In genomic region chr5:54838843-54839242, GRCh38 we compare ENCODE assay signal across 27 cellular contexts.
DNase-seq lines count a peak whose midpoint lies in the region; ATAC-seq, FAIRE-seq and TF ChIP-seq lines count a peak whose summit lies in the region.
"Had no signal": no experiment of that assay in that cellular context is flagged by ENCODE, and none has a peak within 500 bp of the region (broad histone marks: within the 10 kb centered on the region; RNA-seq: fewer than 3 reads in every experiment).

No MANE protein-coding gene starts in this region.

- WGBS in liver, result 33% methylated on average over 1 of the region's 1 CpG
- 7% methylated on average over 1 of the region's 1 CpG for WGBS in HepG2 (ENCODE audit: low lambda C conversion rate)
- WGBS in hepatocyte (ENCODE audit: low lambda C conversion rate, missing lambda C conversion rate), result 32% methylated on average over 1 of the region's 1 CpG

- no peak overlapping the region for H2AFZ ChIP-seq in HepG2 (ENCODE audit: low read length)
- H2AFZ ChIP-seq in hepatocyte, result no peak overlapping the region
- H2AFZ ChIP-seq: GM23338 had no signal

- H3K36me3 ChIP-seq in liver (ENCODE audit: control insufficient read depth in 4 of 4, insufficient read depth in 3 of 4, low read depth in 1 of 4, low read length in 3 of 4), result no peaks in the 10 kb centered on the region
- H3K36me3 ChIP-seq in HepG2 (replicated peaks in 1 of 2; ENCODE audit: control insufficient read depth in 1 of 2, insufficient read depth in 2 of 2, low read length in 2 of 2), result no peaks in the 10 kb centered on the region
- H3K36me3 ChIP-seq in hepatocyte (replicated peaks; ENCODE audit: insufficient read depth, low read depth), result no peaks in the 10 kb centered on the region
- H3K36me3 ChIP-seq: colonic mucosa, pancreas, upper lobe of right lung had no signal

- TF ChIP-seq EP300 in HepG2 (IDR thresholded peaks at IDR 0.05; ENCODE audit: low read depth in 2 of 2, low read length in 2 of 2) (no peak), HepG2 (CRISPR knock-in tag; IDR thresholded peaks at IDR 0.05; ENCODE audit: borderline replicate concordance) (no peak)

- POLR2A ChIA-PET in HepG2 (lab: Yijun Ruan, JAX), result no interaction called here

- H4K20me1 ChIP-seq in HepG2 (ENCODE audit: insufficient read depth, low read length) (no peaks in the 10 kb centered on the region), hepatocyte (ENCODE audit: insufficient read depth, poor library complexity, severe bottlenecking) (no peaks in the 10 kb centered on the region)

- ATAC-seq in HepG2, result no peak
- ATAC-seq in GM19324 (IDR thresholded peaks at IDR 0.05; ENCODE audit: low FRiP score, unreplicated experiment), result no peak
- ATAC-seq: activated CD4-positive, CD25-positive, alpha-beta regulatory T cell treated with anti-CD3 and anti-CD28 coated beads, Interleukin-2, amount 50 U/mL, for 24 hours; GM23338; upper lobe of right lung had no signal

- H3K4me1 ChIP-seq in liver (ENCODE audit: control insufficient read depth in 4 of 4, insufficient read depth in 4 of 4, low read length in 3 of 4), result peaks cover 6 to 36% (median 27%) of the 10 kb centered on the region in 4 donors
- no peaks in the 10 kb centered on the region for H3K4me1 ChIP-seq in HepG2 (ENCODE audit: insufficient read depth, low read length)
- H3K4me1 ChIP-seq in hepatocyte (ENCODE audit: insufficient read depth), result peaks cover 22% of the 10 kb centered on the region
- H3K4me1 ChIP-seq: colonic mucosa had no signal

- DNase-seq in DMS 273 (lab: John Stamatoyannopoulos, UW; ENCODE audit: unreplicated experiment) (peak; percentile 19), DMS 273 treated with DMSO at 0.1 percent for 48 hours (lab: John Stamatoyannopoulos, UW) (no peak), HepG2 (ENCODE audit: low spot score) (no peak), hepatocyte (ENCODE audit: low spot score) (no peak), C1 segment of cervical spinal cord (lab: John Stamatoyannopoulos, UW) (no peak), mesenteric fat pad (ENCODE audit: low spot score) (no peak)
- DNase-seq: activated CD4-positive, alpha-beta T cell treated with anti-CD3 and anti-CD28 coated beads, Interleukin-2, amount 50 U/mL, for 48 hours; activated naive CD4-positive, alpha-beta T cell; activated T-cell treated with anti-CD3 and anti-CD28 coated beads, Interleukin-2, amount 50 U/mL, for 72 hours; Calu3; colonic mucosa; effector CD8-positive, alpha-beta T cell; EL; NCI-H2081 treated with DMSO at 0.1 percent for 48 hours; NCI-H526; pancreas; stimulated activated naive CD8-positive, alpha-beta T cell treated with anti-CD3 and anti-CD28 coated beads, Interleukin-15, Interleukin-2, amounts not matched to agents 100 U/mL and 50 U/mL, for 24 hours; T-helper 2 cell; upper lobe of right lung had no signal

- no peaks in the 10 kb centered on the region for H3K27me3 ChIP-seq in liver (ENCODE audit: control insufficient read depth in 4 of 4, insufficient read depth in 4 of 4, low read length in 3 of 4)
- no peaks in the 10 kb centered on the region for H3K27me3 ChIP-seq in HepG2 (ENCODE audit: control insufficient read depth in 1 of 2, insufficient read depth in 2 of 2, low read length in 2 of 2)
- no peaks in the 10 kb centered on the region for H3K27me3 ChIP-seq in hepatocyte
- H3K27me3 ChIP-seq: colonic mucosa, pancreas, upper lobe of right lung had no signal

- intact Hi-C loops in HepG2 (cut with micrococcal nuclease; ENCODE audit: unreplicated experiment), result no loop called here

- peak overlapping the region; percentile 14 to 16 for H3K27ac ChIP-seq in liver (ENCODE audit: low read depth in 1 of 2, low read length in 2 of 2)
- no peak overlapping the region for H3K27ac ChIP-seq in HepG2 (ENCODE audit: extremely low read length, insufficient read depth, low read length)
- peak overlapping the region; percentile 66 for H3K27ac ChIP-seq in hepatocyte
- H3K27ac ChIP-seq: 22Rv1, C4-2B, colonic mucosa, epithelial cell of prostate, upper lobe of right lung had no signal

- in situ Hi-C loops in HepG2 (cut with HindIII; ENCODE audit: extremely low pct_ligation_motif_present, low pct_unique_long_range_greater_than_20kb), result no loop called here

- TF ChIP-seq CTCF in liver (IDR thresholded peaks at IDR 0.05; ENCODE audit: low read depth, low read length, missing input control) (no peak), HepG2 (CRISPR knock-in tag; IDR thresholded peaks at IDR 0.05) (no peak), hepatocyte (IDR thresholded peaks at IDR 0.05; ENCODE audit: poor library complexity) (no peak)

- no peak for FAIRE-seq in HepG2 (lab: Jason Lieb, UNC)
- FAIRE-seq: pancreas had no signal

- no peaks in the 10 kb centered on the region for H3K9me3 ChIP-seq in liver (ENCODE audit: control insufficient read depth in 4 of 4, low read length in 3 of 4)
- no peaks in the 10 kb centered on the region for H3K9me3 ChIP-seq in HepG2 (ENCODE audit: low read length)
- H3K9me3 ChIP-seq in hepatocyte (ENCODE audit: low read depth), result no peaks in the 10 kb centered on the region
- H3K9me3 ChIP-seq: colonic mucosa, pancreas, upper lobe of right lung had no signal

- no peak overlapping the region for H3K9ac ChIP-seq in liver (ENCODE audit: low read depth in 1 of 2, low read length in 2 of 2)
- no peak overlapping the region for H3K9ac ChIP-seq in HepG2 (ENCODE audit: insufficient read depth, low read depth, low read length)

- no peaks in the 10 kb centered on the region for H3K79me2 ChIP-seq in HepG2 (ENCODE audit: insufficient read depth, low read length)
- H3K79me2 ChIP-seq in hepatocyte, result no peaks in the 10 kb centered on the region

- CTCF ChIA-PET in HepG2 (lab: Yijun Ruan, JAX; ENCODE audit: low intra/inter-chr PET ratio, low total read pairs), result no interaction called here

- H3K4me3 ChIP-seq in liver (ENCODE audit: low read depth in 1 of 3, low read length in 3 of 3), result no peak overlapping the region
- no peak overlapping the region for H3K4me3 ChIP-seq in HepG2 (replicated peaks in 1 of 3; ENCODE audit: insufficient read depth in 1 of 3, low read depth in 2 of 3, low read length in 3 of 3)
- H3K4me3 ChIP-seq in hepatocyte, result no peak overlapping the region
- H3K4me3 ChIP-seq: colonic mucosa, GM23338, pancreas, smooth muscle cell, upper lobe of right lung had no signal

- TF ChIP-seq RAD21 in liver (IDR thresholded peaks at IDR 0.05) (no peak), HepG2 (CRISPR knock-in tag; IDR thresholded peaks at IDR 0.05) (no peak)

- TF ChIP-seq POLR2A in HepG2 (IDR thresholded peaks at IDR 0.05; ENCODE audit: insufficient read depth in 1 of 2, low read depth in 2 of 2, low read length in 2 of 2), result no peak

- no peaks in the 10 kb centered on the region for H3K9me2 ChIP-seq in hepatocyte (replicated peaks; ENCODE audit: insufficient read depth)

- no TSS peak for BruUV-seq in HepG2 (replicated peaks; lab: Mats Ljungman, UMichigan)

- H3K4me2 ChIP-seq in HepG2 (ENCODE audit: low read depth, low read length) (no peak overlapping the region), hepatocyte (no peak overlapping the region)
- H3K4me2 ChIP-seq: GM23338, smooth muscle cell had no signal

TF ChIP-seq in liver, 16 proteins besides CTCF, POLR2A, EP300 and RAD21:
- TF ChIP-seq HNF4G (IDR thresholded peaks at IDR 0.05) (no peak), SP1 (IDR thresholded peaks at IDR 0.05) (no peak), TAF1 (conservative IDR thresholded peaks at IDR 0.05) (no peak), FOXA2 (IDR thresholded peaks at IDR 0.05) (no peak), FOXA1 (IDR thresholded peaks at IDR 0.05) (no peak), JUND (IDR thresholded peaks at IDR 0.05) (no peak), GABPA (IDR thresholded peaks at IDR 0.05 in 1 of 2, conservative IDR thresholded peaks at IDR 0.05 in 1 of 2) (no peak)
- TF ChIP-seq, protein P1, sequence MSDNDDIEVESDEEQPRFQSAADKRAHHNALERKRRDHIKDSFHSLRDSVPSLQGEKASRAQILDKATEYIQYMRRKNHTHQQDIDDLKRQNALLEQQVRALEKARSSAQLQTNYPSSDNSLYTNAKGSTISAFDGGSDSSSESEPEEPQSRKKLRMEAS (IDR thresholded peaks at IDR 0.05), result no peak

TF ChIP-seq in HepG2, 621 proteins besides CTCF, POLR2A, EP300 and RAD21 (continues in another document):
- TF ChIP-seq ZNF646 (CRISPR knock-in tag; IDR thresholded peaks at IDR 0.05), result no peak
